6 cellular contexts compared by ENCODE assay signal in genomic region chrX:48956728-48957414, GRCh38.
A peak's percentile ranks its signal among the peaks of the same experiment; 100 is the strongest.
DNase-seq lines count a peak whose midpoint lies in the region; ATAC-seq and TF ChIP-seq lines count a peak whose summit lies in the region.

No MANE protein-coding gene starts in this region.

- TF ChIP-seq CTCF in fibroblast of pulmonary artery (IDR thresholded peaks at IDR 0.05; ENCODE audit: low read length, missing control alignments): no peak

- H3K4me3 ChIP-seq in fibroblast of pulmonary artery (replicated peaks; ENCODE audit: low read depth, low read length): peak overlapping the region; percentile 69

- DNase-seq in activated CD4-positive, CD25-positive, alpha-beta regulatory T cell (lab: John Stamatoyannopoulos, UW): peak in 3 of 4 experiments; percentile 5 to 18 (median 10)
- DNase-seq in fibroblast of pulmonary artery (ENCODE audit: low read depth) (no peak), hippocampal formation (lab: John Stamatoyannopoulos, UW) (no peak), germinal center (ENCODE audit: low spot score) (no peak)
- peak; percentile 43 for DNase-seq in stimulated activated CD8-positive, alpha-beta memory T cell treated with anti-CD3 and anti-CD28 coated beads, Interleukin-12 subunit alpha, Interleukin-12 subunit beta, amount 100 ng/mL, for 4 hours (ENCODE audit: low read depth)

- ATAC-seq in GM19025 (IDR thresholded peaks at IDR 0.05; ENCODE audit: low read depth, unreplicated experiment): peak; percentile 2

Comparison
In these comparisons a context has a peak if more than half of its experiments do, and no peak if none do; other contexts are left out.
1. DNase-seq: peak in activated CD4-positive, CD25-positive, alpha-beta regulatory T cell (3 of 4) and stimulated activated CD8-positive, alpha-beta memory T cell treated with anti-CD3 and anti-CD28 coated beads, Interleukin-12 subunit alpha, Interleukin-12 subunit beta, amount 100 ng/mL, for 4 hours (single experiment); none in fibroblast of pulmonary artery (single experiment), hippocampal formation (0 of 2) and germinal center (single experiment).